Comparison of ENCODE assay signal across 22 cellular contexts in genomic region chr17:67015001-67015400, GRCh38. TPM values are rescaled to one million over a fixed set of nuclear protein-coding genes. Genes with fewer than 3 reads are reported as not detected.
A peak's percentile ranks its signal among the peaks of the same experiment; 100 is the strongest.
DNase-seq lines count a peak whose midpoint lies in the region; ATAC-seq and TF ChIP-seq lines count a peak whose summit lies in the region.
"Had no signal": no experiment of that assay in that cellular context is flagged by ENCODE, and none has a peak within 500 bp of the region (broad histone marks: within the 10 kb centered on the region; RNA-seq: fewer than 3 reads in every experiment).

No MANE protein-coding gene starts in this region.

- H4K5ac ChIP-seq in IMR-90 (ENCODE audit: low read depth, low read length): no peak overlapping the region

- no peak overlapping the region for H3K4ac ChIP-seq in IMR-90 (ENCODE audit: low read depth, low read length)

- H3K79me1 ChIP-seq in IMR-90 (ENCODE audit: low read depth in 1 of 2, low read length in 2 of 2): no peaks in the 10 kb centered on the region

- ATAC-seq in IMR-90 (ENCODE audit: low read depth) (no peak), heart right ventricle (no peak)
- ATAC-seq: GM12878, GM23338, HepG2 had no signal

- H2AK5ac ChIP-seq in IMR-90 (ENCODE audit: low read depth, low read length): no peak overlapping the region

- no peaks in the 10 kb centered on the region for H3K9me1 ChIP-seq in IMR-90 (ENCODE audit: insufficient read depth, low read length)

- no peak overlapping the region for H2AFZ ChIP-seq in IMR-90 (replicated peaks; ENCODE audit: low read length, poor library complexity)
- H2AFZ ChIP-seq: GM23338 had no signal

- no peak for TF ChIP-seq POLR2A in IMR-90 (IDR thresholded peaks at IDR 0.05; ENCODE audit: low read depth, low read length)

- H3K9me3 ChIP-seq in IMR-90 (ENCODE audit: control insufficient read depth, insufficient read depth, low read length) (no peaks in the 10 kb centered on the region), SJCRH30 (replicated peaks) (no peaks in the 10 kb centered on the region), heart right ventricle (no peaks in the 10 kb centered on the region), endodermal cell (ENCODE audit: control insufficient read depth, low read length) (no peaks in the 10 kb centered on the region)
- H3K9me3 ChIP-seq: BE2C had no signal

- POLR2A ChIA-PET in IMR-90 (lab: Charles Lee; ENCODE audit: unreplicated experiment): no interaction called here

- H2BK5ac ChIP-seq in IMR-90 (ENCODE audit: low read depth, low read length, poor library complexity, severe bottlenecking): no peak overlapping the region

- no peak overlapping the region for H4K8ac ChIP-seq in IMR-90 (ENCODE audit: low read depth in 2 of 2, low read length in 2 of 2)

- H3K27me3 Mint-ChIP-seq in nephron (ENCODE audit: low read depth): peaks cover 14% of the 10 kb centered on the region
- no peaks in the 10 kb centered on the region for H3K27me3 Mint-ChIP-seq in endodermal cell (ENCODE audit: insufficient read depth)

- peaks cover 46% of the 10 kb centered on the region for H3K27me3 ChIP-seq in IMR-90 (ENCODE audit: control insufficient read depth, insufficient read depth, low read length)
- no peaks in the 10 kb centered on the region for H3K27me3 ChIP-seq in SJCRH30
- H3K27me3 ChIP-seq in heart right ventricle: peaks cover 0 to 27% (median 4%) of the 10 kb centered on the region in 7 donors
- no peaks in the 10 kb centered on the region for H3K27me3 ChIP-seq in endodermal cell (ENCODE audit: control insufficient read depth, insufficient read depth, low read length, poor library complexity, severe bottlenecking)
- H3K27me3 ChIP-seq: BE2C had no signal

- TF ChIP-seq RAD21 in IMR-90 (IDR thresholded peaks at IDR 0.05; ENCODE audit: low read length): no peak

- CTCF ChIA-PET in IMR-90 (lab: Yijun Ruan, JAX): interaction anchor here (0.9 kb wide), 1 partner anchor 11 kb away, joined by 3 read pairs; no protein-coding TSS in a partner anchor

- no TSS peak for BruUV-seq in IMR-90 (replicated peaks; lab: Mats Ljungman, UMichigan)

- no CpG with 5 or more reads among the region's 11 CpGs for WGBS in IMR-90 (ENCODE audit: extremely low coverage in 2 of 2, insufficient read length in 1 of 2), 2 experiments
- WGBS in heart right ventricle, 2 donors: 72 to 74% methylated on average over 11 of the region's 11 CpGs
- 93 to 97% methylated on average over 11 of the region's 11 CpGs for WGBS in endodermal cell (ENCODE audit: insufficient coverage in 1 of 2, insufficient read length in 1 of 2), 2 experiments

- no peak overlapping the region for H3K9ac ChIP-seq in IMR-90 (ENCODE audit: low read depth, low read length)
- no peak overlapping the region for H3K9ac ChIP-seq in endodermal cell (ENCODE audit: extremely low read depth, low read length, poor library complexity, severe bottlenecking)

- H3K23ac ChIP-seq in IMR-90 (ENCODE audit: low read depth, low read length): no peak overlapping the region

- H4K20me1 ChIP-seq in IMR-90 (ENCODE audit: insufficient read depth, low read length): no peaks in the 10 kb centered on the region

- no peaks in the 10 kb centered on the region for H3K36me3 Mint-ChIP-seq in nephron (ENCODE audit: low read depth)
- H3K36me3 Mint-ChIP-seq in endodermal cell (ENCODE audit: low read depth): no peaks in the 10 kb centered on the region
- H3K36me3 Mint-ChIP-seq: CD4-positive, CD25-positive, alpha-beta regulatory T cell; CD8-positive, alpha-beta memory T cell had no signal

- H2BK20ac ChIP-seq in IMR-90 (ENCODE audit: low read depth, low read length): no peak overlapping the region

- dilution Hi-C loops in IMR-90 (cut with HindIII; ENCODE audit: low sequenced_read_pairs, unreplicated experiment): no loop called here

- H2AK9ac ChIP-seq in IMR-90 (replicated peaks; ENCODE audit: low read depth, low read length, poor library complexity): peak overlapping the region; percentile 9

- no peak for DNase-seq in IMR-90
- peak; percentile 23 to 54 for DNase-seq in SJCRH30
- DNase-seq in heart right ventricle: no peak
- DNase-seq in endodermal cell: no peak
- DNase-seq in stimulated activated CD8-positive, alpha-beta memory T cell treated with anti-CD3 and anti-CD28 coated beads, Interleukin-4, amount 100 ng/mL, for 48 hours: no peak
- DNase-seq: BE2C; C1 segment of cervical spinal cord; CD4-positive, CD25-positive, alpha-beta regulatory T cell; CD8-positive, alpha-beta memory T cell; COR-L47; DMS 273 treated with DMSO at 0.1 percent for 48 hours; DMS53; DND-41; EL; HCEC 1CT; HFFc6 had no signal

- no peak overlapping the region for H4K91ac ChIP-seq in IMR-90 (ENCODE audit: insufficient read depth, low read depth, low read length)

- no peak overlapping the region for H2BK120ac ChIP-seq in IMR-90 (ENCODE audit: low read depth, low read length)

- TF ChIP-seq CTCF in IMR-90 (conservative IDR thresholded peaks at IDR 0.05; ENCODE audit: low read depth, low read length) (no peak), nephron (IDR thresholded peaks at IDR 0.05; ENCODE audit: unreplicated experiment in 3 of 3) (no peak), heart right ventricle (IDR thresholded peaks at IDR 0.05) (no peak), endodermal cell (conservative IDR thresholded peaks at IDR 0.05) (no peak)

- in situ Hi-C loops in IMR-90 (cut with MboI; ENCODE audit: low sequenced_read_pairs): no loop called here

- H3K36me3 ChIP-seq in IMR-90 (ENCODE audit: control insufficient read depth, insufficient read depth, low read length): no peaks in the 10 kb centered on the region
- no peaks in the 10 kb centered on the region for H3K36me3 ChIP-seq in SJCRH30
- H3K36me3 ChIP-seq in heart right ventricle: no peaks in the 10 kb centered on the region
- no peaks in the 10 kb centered on the region for H3K36me3 ChIP-seq in endodermal cell (ENCODE audit: control insufficient read depth, insufficient read depth, low read length)
- H3K36me3 ChIP-seq: BE2C had no signal

- H3K4me3 Mint-ChIP-seq in nephron: no peak overlapping the region
- H3K4me3 Mint-ChIP-seq in endodermal cell: no peak overlapping the region
- H3K4me3 Mint-ChIP-seq: CD4-positive, CD25-positive, alpha-beta regulatory T cell; CD8-positive, alpha-beta memory T cell; GM23338; HFFc6 had no signal

- H3K4me1 ChIP-seq in IMR-90 (ENCODE audit: control insufficient read depth, insufficient read depth, low read length): no peaks in the 10 kb centered on the region
- H3K4me1 ChIP-seq in SJCRH30: no peaks in the 10 kb centered on the region
- H3K4me1 ChIP-seq in heart right ventricle: no peaks in the 10 kb centered on the region
- no peaks in the 10 kb centered on the region for H3K4me1 ChIP-seq in endodermal cell (ENCODE audit: control insufficient read depth, insufficient read depth, low read length)

- no peak overlapping the region for H3K56ac ChIP-seq in IMR-90 (ENCODE audit: extremely low read depth, insufficient read depth, low read length)

- no peaks in the 10 kb centered on the region for H3K9me3 Mint-ChIP-seq in nephron
- H3K9me3 Mint-ChIP-seq in endodermal cell: no peaks in the 10 kb centered on the region
- H3K9me3 Mint-ChIP-seq: CD4-positive, CD25-positive, alpha-beta regulatory T cell; GM23338; HFFc6 had no signal

- no peak overlapping the region for H2BK15ac ChIP-seq in IMR-90 (ENCODE audit: low read depth, low read length)

- H3K4me1 Mint-ChIP-seq in nephron (peaks cover 15% of the 10 kb centered on the region), endodermal cell (peaks cover 5% of the 10 kb centered on the region)
- H3K4me1 Mint-ChIP-seq: CD4-positive, CD25-positive, alpha-beta regulatory T cell; CD8-positive, alpha-beta memory T cell had no signal

- no peak overlapping the region for H3K27ac ChIP-seq in IMR-90 (ENCODE audit: insufficient read depth, low read length)
- H3K27ac ChIP-seq in SJCRH30: no peak overlapping the region
- no peak overlapping the region for H3K27ac ChIP-seq in heart right ventricle
- H3K27ac ChIP-seq in endodermal cell (ENCODE audit: low read depth, low read length): no peak overlapping the region

- no peak overlapping the region for H3K4me2 ChIP-seq in IMR-90 (ENCODE audit: low read depth, low read length)
- H3K4me2 ChIP-seq: GM23338 had no signal

- intact Hi-C loops in IMR-90 (cut with micrococcal nuclease) (no loop called here), heart right ventricle (cut with DNase I) (no loop called here)

- no peak overlapping the region for H3K4me3 ChIP-seq in IMR-90 (ENCODE audit: insufficient read depth, low read depth, low read length)
- H3K4me3 ChIP-seq in SJCRH30: no peak overlapping the region
- H3K4me3 ChIP-seq in heart right ventricle: no peak overlapping the region
- no peak overlapping the region for H3K4me3 ChIP-seq in endodermal cell (ENCODE audit: low read length)
- H3K4me3 ChIP-seq: GM12878, GM23338 had no signal

- no peak overlapping the region for H3K18ac ChIP-seq in IMR-90 (ENCODE audit: low read depth, low read length)

- no peak overlapping the region for H3K14ac ChIP-seq in IMR-90 (replicated peaks; ENCODE audit: low read depth, low read length)

- H3K27ac Mint-ChIP-seq in nephron: peak overlapping the region in 2 of 3 experiments; percentile 10 to 64
- H3K27ac Mint-ChIP-seq in endodermal cell: no peak overlapping the region
- H3K27ac Mint-ChIP-seq: CD4-positive, CD25-positive, alpha-beta regulatory T cell; CD8-positive, alpha-beta memory T cell; GM23338; HFFc6 had no signal

TF ChIP-seq in IMR-90, 13 proteins besides CTCF, POLR2A, EP300 and RAD21 (continues in another document):
- TF ChIP-seq CHD1 (IDR thresholded peaks at IDR 0.05; ENCODE audit: low read depth, low read length) (no peak), MAFK (IDR thresholded peaks at IDR 0.05; ENCODE audit: low read depth, low read length) (no peak), RCOR1 (IDR thresholded peaks at IDR 0.05; ENCODE audit: insufficient replicate concordance, low read length) (no peak)

RNA-seq across cellular contexts. Expression of gene CACNG1, which starts 29.4 kb away (rescaled TPM):
- not detected in 2 replicates for total RNA-seq in IMR-90 (2012; rRNA removed)
- not detected in 2 replicates for polyA plus RNA-seq in IMR-90 (2012; rRNA removed)
- not detected in 2 replicates for polyA plus RNA-seq in IMR-90 (2012; cell fraction: cytosol; rRNA removed)
- not detected in 2 replicates for polyA plus RNA-seq in IMR-90 (2012; cell fraction: nucleus; rRNA removed; ENCODE audit: low replicate concordance)
- 0.12 TPM in 1 of 2 replicates, not detected in the other for total RNA-seq in SJCRH30 (2014; rRNA removed; shearing (Covaris generic))
- total RNA-seq in heart right ventricle: under 1 TPM in 1 of 10 donors, not detected in 9; 0.26 TPM
- not detected for polyA plus RNA-seq in heart right ventricle
- not detected for total RNA-seq in endodermal cell
- polyA plus RNA-seq in endodermal cell (2013, experiment 1 of 2): 1.00 TPM
- polyA plus RNA-seq in endodermal cell (2013, experiment 2 of 2): 1.1 TPM
- total RNA-seq: A172; CD4-positive, CD25-positive, alpha-beta regulatory T cell; CD8-positive, alpha-beta memory T cell; G401; GM12878; GM23338; HepG2; HFFc6 had no signal
- polyA plus RNA-seq: CD4-positive, CD25-positive, alpha-beta regulatory T cell; CD8-positive, alpha-beta memory T cell; GM12878; GM23338; HepG2 had no signal

RNA-seq across cellular contexts. Expression of gene CACNG4, which starts 50.5 kb away (rescaled TPM):
- total RNA-seq in IMR-90 (2012; rRNA removed) (under 0.01 TPM in 2 replicates), heart right ventricle (under 1 TPM in 4 of 10 donors, not detected in 6; 0.06 to 0.11 (median 0.08) TPM), endodermal cell (1 to 10 TPM in 1 of 2 donors, under 1 TPM in 1; 0.22 to 1.3 TPM)
- polyA plus RNA-seq in IMR-90 (2012; rRNA removed) (0.44 and 0.53 TPM in 2 replicates), heart right ventricle (under 1 TPM in 1 of 2 donors, not detected in 1; 0.06 TPM)
- polyA plus RNA-seq in IMR-90 (2012; cell fraction: cytosol; rRNA removed): 0.25 and 0.42 TPM in 2 replicates
- 0.16 and 0.33 TPM in 2 replicates for polyA plus RNA-seq in IMR-90 (2012; cell fraction: nucleus; rRNA removed; ENCODE audit: low replicate concordance)
- 0.30 and 0.49 TPM in 2 replicates for total RNA-seq in SJCRH30 (2014; rRNA removed; shearing (Covaris generic))
- 40.5 TPM for polyA plus RNA-seq in endodermal cell (2013, experiment 1 of 2)
- 38.6 TPM for polyA plus RNA-seq in endodermal cell (2013, experiment 2 of 2)
- total RNA-seq: CD4-positive, CD25-positive, alpha-beta regulatory T cell; CD8-positive, alpha-beta memory T cell; HFFc6 had no signal
- polyA plus RNA-seq: CD4-positive, CD25-positive, alpha-beta regulatory T cell; CD8-positive, alpha-beta memory T cell had no signal

Comparison
In these comparisons a context has a peak if more than half of its experiments do, and no peak if none do; other contexts are left out.
1. DNase-seq: peak in SJCRH30 (2 of 2); none in IMR-90 (single experiment), heart right ventricle (0 of 2), endodermal cell (single experiment) and stimulated activated CD8-positive, alpha-beta memory T cell treated with anti-CD3 and anti-CD28 coated beads, Interleukin-4, amount 100 ng/mL, for 48 hours (single experiment).